ENCODE assay signal across 14 cellular contexts in the genomic region with DNA sequence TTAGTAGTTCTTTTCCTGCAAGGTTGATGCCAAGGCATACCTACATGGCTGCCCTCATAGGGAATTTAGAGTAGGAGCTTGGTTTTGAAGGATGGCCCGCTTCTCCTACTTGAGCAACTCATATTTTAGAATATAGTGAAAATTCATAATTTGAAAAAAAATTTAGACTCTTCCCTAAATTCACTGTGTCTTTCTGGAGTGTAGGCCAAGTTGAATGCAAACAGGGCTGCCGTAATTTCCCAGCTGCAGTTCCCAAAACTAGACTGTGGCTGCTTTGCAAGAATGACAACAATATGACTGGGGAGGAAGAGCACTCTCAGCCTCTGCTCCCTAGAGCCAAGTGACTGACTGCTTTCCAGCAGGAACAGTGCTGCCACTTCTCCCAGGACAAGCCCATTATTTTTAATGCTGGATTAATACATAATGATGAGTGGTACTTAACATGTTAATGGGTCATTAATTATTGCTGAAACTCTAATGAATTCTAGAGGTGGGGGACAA.
DNase-seq lines count a peak whose midpoint lies in the region; ATAC-seq and TF ChIP-seq lines count a peak whose summit lies in the region.
"Had no signal": no experiment of that assay in that cellular context is flagged by ENCODE, and none has a peak within 500 bp of the region (broad histone marks: within the 10 kb centered on the region; RNA-seq: fewer than 3 reads in every experiment).

No MANE protein-coding gene starts in this region.

- no peak for TF ChIP-seq CTCF in right atrium auricular region (IDR thresholded peaks at IDR 0.05)
- no peak for TF ChIP-seq CTCF in heart right ventricle (IDR thresholded peaks at IDR 0.05)
- TF ChIP-seq CTCF in brain microvascular endothelial cell (IDR thresholded peaks at IDR 0.05; ENCODE audit: low read depth, low read length, missing control alignments) = no peak
- no peak for TF ChIP-seq CTCF in mesothelial cell of epicardium (IDR thresholded peaks at IDR 0.05; ENCODE audit: unreplicated experiment)

- H3K27me3 Mint-ChIP-seq in mesothelial cell of epicardium (ENCODE audit: low read depth) = no peaks in the 10 kb centered on the region
- peaks cover 2% of the 10 kb centered on the region for H3K27me3 Mint-ChIP-seq in activated T-helper 1 cell treated with anti-CD3 and anti-CD28 coated beads, Interleukin-12 subunit alpha, Interleukin-12 subunit beta, Interleukin-2, Interleukin-4 antibody, amounts not matched to agents 30 ng/mL and 10 ng/mL and 1 ng/mL, durations not matched to agents 14 hours and 24 hours and 36 hours (ENCODE audit: insufficient read depth)

- ATAC-seq in heart right ventricle (no peak), GM18520 (IDR thresholded peaks at IDR 0.05; ENCODE audit: unreplicated experiment) (no peak)
- ATAC-seq: A549 had no signal

- no peak overlapping the region for H3K4me3 ChIP-seq in right atrium auricular region
- no peak overlapping the region for H3K4me3 ChIP-seq in heart right ventricle
- H3K4me3 ChIP-seq in brain microvascular endothelial cell (ENCODE audit: low read depth, low read length) = no peak overlapping the region
- H3K4me3 ChIP-seq: A549, GM23248 had no signal

- H3K4me1 ChIP-seq in right atrium auricular region (no peaks in the 10 kb centered on the region), heart right ventricle (peaks cover 0 to 50% (median 0%) of the 10 kb centered on the region in 9 donors)

- intact Hi-C loops in heart right ventricle (cut with DNase I) = no loop called here
- intact Hi-C loops in activated T-helper 1 cell treated with anti-CD3 and anti-CD28 coated beads, Interleukin-12 subunit alpha, Interleukin-12 subunit beta, Interleukin-2, Interleukin-4 antibody, amounts not matched to agents 30 ng/mL and 10 ng/mL and 1 ng/mL, durations not matched to agents 14 hours and 24 hours and 36 hours (cut with micrococcal nuclease) = no loop called here

- WGBS in heart right ventricle, 2 donors = 90 to 95% methylated on average over 2 of the region's 2 CpGs

- H3K36me3 ChIP-seq in right atrium auricular region (no peaks in the 10 kb centered on the region), heart right ventricle (no peaks in the 10 kb centered on the region), brain microvascular endothelial cell (replicated peaks) (no peaks in the 10 kb centered on the region)

- no peaks in the 10 kb centered on the region for H3K9me3 ChIP-seq in right atrium auricular region
- H3K9me3 ChIP-seq in heart right ventricle = peaks cover 0 to 4% (median 0%) of the 10 kb centered on the region in 11 donors
- H3K9me3 ChIP-seq: A549 had no signal

- in situ Hi-C loops in brain microvascular endothelial cell (cut with HindIII; ENCODE audit: low pct_ligation_motif_present, low sequenced_read_pairs) = no loop called here

- H3K36me3 Mint-ChIP-seq in mesothelial cell of epicardium = no peaks in the 10 kb centered on the region
- H3K36me3 Mint-ChIP-seq in activated T-helper 1 cell treated with anti-CD3 and anti-CD28 coated beads, Interleukin-12 subunit alpha, Interleukin-12 subunit beta, Interleukin-2, Interleukin-4 antibody, amounts not matched to agents 30 ng/mL and 10 ng/mL and 1 ng/mL, durations not matched to agents 14 hours and 24 hours and 36 hours (ENCODE audit: low read depth) = no peaks in the 10 kb centered on the region
- H3K36me3 Mint-ChIP-seq: CD4-positive, CD25-positive, alpha-beta regulatory T cell had no signal

- no peak overlapping the region for H3K4me3 Mint-ChIP-seq in mesothelial cell of epicardium
- no peak overlapping the region for H3K4me3 Mint-ChIP-seq in activated T-helper 1 cell treated with anti-CD3 and anti-CD28 coated beads, Interleukin-12 subunit alpha, Interleukin-12 subunit beta, Interleukin-2, Interleukin-4 antibody, amounts not matched to agents 30 ng/mL and 10 ng/mL and 1 ng/mL, durations not matched to agents 14 hours and 24 hours and 36 hours
- H3K4me3 Mint-ChIP-seq: CD4-positive, CD25-positive, alpha-beta regulatory T cell had no signal

- peaks cover 10% of the 10 kb centered on the region for H3K4me1 Mint-ChIP-seq in mesothelial cell of epicardium
- H3K4me1 Mint-ChIP-seq in activated T-helper 1 cell treated with anti-CD3 and anti-CD28 coated beads, Interleukin-12 subunit alpha, Interleukin-12 subunit beta, Interleukin-2, Interleukin-4 antibody, amounts not matched to agents 30 ng/mL and 10 ng/mL and 1 ng/mL, durations not matched to agents 14 hours and 24 hours and 36 hours (ENCODE audit: low read depth) = no peaks in the 10 kb centered on the region

- no peaks in the 10 kb centered on the region for H3K27me3 ChIP-seq in right atrium auricular region
- H3K27me3 ChIP-seq in heart right ventricle = no peaks in the 10 kb centered on the region
- H3K27me3 ChIP-seq in brain microvascular endothelial cell (replicated peaks) = no peaks in the 10 kb centered on the region

- H3K9me3 Mint-ChIP-seq in mesothelial cell of epicardium = no peaks in the 10 kb centered on the region
- H3K9me3 Mint-ChIP-seq in activated T-helper 1 cell treated with anti-CD3 and anti-CD28 coated beads, Interleukin-12 subunit alpha, Interleukin-12 subunit beta, Interleukin-2, Interleukin-4 antibody, amounts not matched to agents 30 ng/mL and 10 ng/mL and 1 ng/mL, durations not matched to agents 14 hours and 24 hours and 36 hours = no peaks in the 10 kb centered on the region
- H3K9me3 Mint-ChIP-seq: CD4-positive, CD25-positive, alpha-beta regulatory T cell had no signal

- DNase-seq in right atrium auricular region (ENCODE audit: low spot score) (peak; percentile 54), heart right ventricle (no peak), brain microvascular endothelial cell (no peak), mesothelial cell of epicardium (ENCODE audit: low spot score in 2 of 2, unreplicated experiment in 2 of 2) (no peak), superior temporal gyrus (ENCODE audit: extremely low spot score) (peak; percentile 42), NCI-H2171 (lab: John Stamatoyannopoulos, UW) (no peak)
- DNase-seq in activated T-helper 1 cell treated with anti-CD3 and anti-CD28 coated beads, Interleukin-12 subunit alpha, Interleukin-12 subunit beta, Interleukin-2, Interleukin-4 antibody, amounts not matched to agents 30 ng/mL and 10 ng/mL and 1 ng/mL, durations not matched to agents 14 hours and 24 hours and 36 hours (ENCODE audit: low spot score) = no peak
- DNase-seq: CD4-positive, CD25-positive, alpha-beta regulatory T cell; DMS53; GF-D8 had no signal

- H3K27ac Mint-ChIP-seq in mesothelial cell of epicardium = peak overlapping the region; percentile 23
- H3K27ac Mint-ChIP-seq in activated T-helper 1 cell treated with anti-CD3 and anti-CD28 coated beads, Interleukin-12 subunit alpha, Interleukin-12 subunit beta, Interleukin-2, Interleukin-4 antibody, amounts not matched to agents 30 ng/mL and 10 ng/mL and 1 ng/mL, durations not matched to agents 14 hours and 24 hours and 36 hours = no peak overlapping the region
- H3K27ac Mint-ChIP-seq: CD4-positive, CD25-positive, alpha-beta regulatory T cell had no signal

- no peak overlapping the region for H3K27ac ChIP-seq in right atrium auricular region
- peak overlapping the region in 1 of 10 donors; percentile 62 for H3K27ac ChIP-seq in heart right ventricle
- H3K27ac ChIP-seq in brain microvascular endothelial cell = peak overlapping the region; percentile 17
- H3K27ac ChIP-seq: GM23248, HL-60 had no signal

Comparison
In these comparisons a context has a peak if more than half of its experiments do, and no peak if none do; other contexts are left out.
1. DNase-seq: peak in right atrium auricular region (single experiment) and superior temporal gyrus (single experiment); none in heart right ventricle (0 of 2), brain microvascular endothelial cell (single experiment), mesothelial cell of epicardium (0 of 2), NCI-H2171 (single experiment) and activated T-helper 1 cell treated with anti-CD3 and anti-CD28 coated beads, Interleukin-12 subunit alpha, Interleukin-12 subunit beta, Interleukin-2, Interleukin-4 antibody, amounts not matched to agents 30 ng/mL and 10 ng/mL and 1 ng/mL, durations not matched to agents 14 hours and 24 hours and 36 hours (single experiment).